Comparison of ENCODE assay signal across 8 cellular contexts in genomic region chr11:47378011-47378835, GRCh38. TPM values are rescaled to one million over a fixed set of nuclear protein-coding genes. Genes with fewer than 3 reads are reported as not detected.
A peak's percentile ranks its signal among the peaks of the same experiment; 100 is the strongest.
DNase-seq lines count a peak whose midpoint lies in the region; ATAC-seq and TF ChIP-seq lines count a peak whose summit lies in the region.

TSS of gene SPI1 (minus strand) at chr11:47378547. CDS start at chr11:47378353, 194 bp downstream.

- no peaks in the 10 kb centered on the region for H3K9me3 Mint-ChIP-seq in activated CD4-positive, alpha-beta T cell treated with anti-CD3 and anti-CD28 coated beads, Interleukin-2, amount 10 ng/mL, durations not matched to agents 7 days and 5 days
- H3K9me3 Mint-ChIP-seq in activated CD4-positive, alpha-beta T cell treated with anti-CD3 and anti-CD28 coated beads, Interleukin-2, amount 10 ng/mL, durations not matched to agents 24 days and 14 days: no peaks in the 10 kb centered on the region
- H3K9me3 Mint-ChIP-seq in activated CD8-positive, alpha-beta T cell treated with anti-CD3 and anti-CD28 coated beads for 36 hours: no peaks in the 10 kb centered on the region

- H3K4me1 Mint-ChIP-seq in activated CD4-positive, alpha-beta T cell treated with anti-CD3 and anti-CD28 coated beads, Interleukin-2, amount 10 ng/mL, durations not matched to agents 7 days and 5 days: peaks cover 7% of the 10 kb centered on the region
- H3K4me1 Mint-ChIP-seq in activated CD4-positive, alpha-beta T cell treated with anti-CD3 and anti-CD28 coated beads, Interleukin-2, amount 10 ng/mL, durations not matched to agents 24 days and 14 days: peaks cover 12% of the 10 kb centered on the region
- H3K4me1 Mint-ChIP-seq in activated CD8-positive, alpha-beta T cell treated with anti-CD3 and anti-CD28 coated beads for 36 hours (ENCODE audit: low read depth): peaks cover 10% of the 10 kb centered on the region

- TF ChIP-seq CTCF in activated CD8-positive, alpha-beta T cell treated with anti-CD3 and anti-CD28 coated beads for 36 hours (IDR thresholded peaks at IDR 0.05): no peak
- TF ChIP-seq CTCF in uterus (IDR thresholded peaks at IDR 0.05): no peak

- H3K4me3 Mint-ChIP-seq in activated CD4-positive, alpha-beta T cell treated with anti-CD3 and anti-CD28 coated beads, Interleukin-2, amount 10 ng/mL, durations not matched to agents 7 days and 5 days: no peak within 1 kb of the TSS
- H3K4me3 Mint-ChIP-seq in activated CD4-positive, alpha-beta T cell treated with anti-CD3 and anti-CD28 coated beads, Interleukin-2, amount 10 ng/mL, durations not matched to agents 24 days and 14 days: no peak within 1 kb of the TSS
- no peak within 1 kb of the TSS for H3K4me3 Mint-ChIP-seq in activated CD8-positive, alpha-beta T cell treated with anti-CD3 and anti-CD28 coated beads for 36 hours

- peak within 1 kb of the TSS; percentile 70 to 86 for H3K27ac ChIP-seq in mucosa of rectum (ENCODE audit: low read depth in 2 of 2, low read length in 2 of 2)
- no peak within 1 kb of the TSS for H3K27ac ChIP-seq in uterus

- H3K9me3 ChIP-seq in mucosa of rectum (ENCODE audit: control insufficient read depth in 2 of 2, low read length in 2 of 2) (no peaks in the 10 kb centered on the region), uterus (no peaks in the 10 kb centered on the region)

- H3K4me3 ChIP-seq in mucosa of rectum (ENCODE audit: low read length in 2 of 2) (peak within 1 kb of the TSS; percentile 52 to 67), uterus (no peak within 1 kb of the TSS)

- peak; percentile 79 for ATAC-seq in HG03159 (IDR thresholded peaks at IDR 0.05; ENCODE audit: unreplicated experiment)
- no peak for ATAC-seq in activated CD8-positive, alpha-beta T cell treated with anti-CD3 and anti-CD28 coated beads for 36 hours

- H3K36me3 Mint-ChIP-seq in activated CD4-positive, alpha-beta T cell treated with anti-CD3 and anti-CD28 coated beads, Interleukin-2, amount 10 ng/mL, durations not matched to agents 7 days and 5 days (ENCODE audit: low read depth): no peaks in the 10 kb centered on the region
- H3K36me3 Mint-ChIP-seq in activated CD4-positive, alpha-beta T cell treated with anti-CD3 and anti-CD28 coated beads, Interleukin-2, amount 10 ng/mL, durations not matched to agents 24 days and 14 days (ENCODE audit: low read depth): no peaks in the 10 kb centered on the region
- no peaks in the 10 kb centered on the region for H3K36me3 Mint-ChIP-seq in activated CD8-positive, alpha-beta T cell treated with anti-CD3 and anti-CD28 coated beads for 36 hours (ENCODE audit: low read depth)

- POLR2A ChIA-PET in activated CD4-positive, alpha-beta T cell treated with anti-CD3 and anti-CD28 coated beads, Interleukin-2, amount 10 ng/mL, durations not matched to agents 7 days and 5 days (lab: Charles Lee): no interaction called here
- POLR2A ChIA-PET in activated CD8-positive, alpha-beta T cell treated with anti-CD3 and anti-CD28 coated beads for 36 hours (lab: Charles Lee): no interaction called here

- no peak for TF ChIP-seq POLR2A in uterus (IDR thresholded peaks at IDR 0.05)

- H3K27ac Mint-ChIP-seq in activated CD4-positive, alpha-beta T cell treated with anti-CD3 and anti-CD28 coated beads, Interleukin-2, amount 10 ng/mL, durations not matched to agents 7 days and 5 days: peak within 1 kb of the TSS; percentile 20
- H3K27ac Mint-ChIP-seq in activated CD4-positive, alpha-beta T cell treated with anti-CD3 and anti-CD28 coated beads, Interleukin-2, amount 10 ng/mL, durations not matched to agents 24 days and 14 days: no peak within 1 kb of the TSS
- peak within 1 kb of the TSS; percentile 25 for H3K27ac Mint-ChIP-seq in activated CD8-positive, alpha-beta T cell treated with anti-CD3 and anti-CD28 coated beads for 36 hours

- H3K36me3 ChIP-seq in mucosa of rectum (ENCODE audit: control insufficient read depth in 2 of 2, insufficient read depth in 2 of 2, low read length in 2 of 2) (no peaks in the 10 kb centered on the region), uterus (no peaks in the 10 kb centered on the region)

- DNase-seq in activated CD4-positive, alpha-beta T cell treated with anti-CD3 and anti-CD28 coated beads, Interleukin-2, amount 10 ng/mL, durations not matched to agents 7 days and 5 days: no peak
- DNase-seq in activated CD4-positive, alpha-beta T cell treated with anti-CD3 and anti-CD28 coated beads, Interleukin-2, amount 10 ng/mL, durations not matched to agents 24 days and 14 days: no peak
- peak; percentile 44 for DNase-seq in activated CD8-positive, alpha-beta T cell treated with anti-CD3 and anti-CD28 coated beads for 36 hours
- DNase-seq in amniotic stem cell (lab: John Stamatoyannopoulos, UW): no peak
- no peak for DNase-seq in uterus
- DNase-seq in GOT3 (lab: John Stamatoyannopoulos, UW): no peak

- intact Hi-C loops in activated CD4-positive, alpha-beta T cell treated with anti-CD3 and anti-CD28 coated beads, Interleukin-2, amount 10 ng/mL, durations not matched to agents 24 days and 14 days (cut with micrococcal nuclease): no loop called here
- intact Hi-C loops in activated CD8-positive, alpha-beta T cell treated with anti-CD3 and anti-CD28 coated beads for 36 hours (cut with micrococcal nuclease): no loop called here
- intact Hi-C loops in uterus (cut with DNase I; ENCODE audit: low total_unique reads): loop anchor here (10.0 kb wide), 1 partner anchor 467 kb away; the partner anchor contains the start of gene NUP160

- H3K9ac ChIP-seq in mucosa of rectum (ENCODE audit: low read depth in 1 of 2, low read length in 2 of 2): peak within 1 kb of the TSS; percentile 60 to 61

- CTCF ChIA-PET in activated CD4-positive, alpha-beta T cell treated with anti-CD3 and anti-CD28 coated beads, Interleukin-2, amount 10 ng/mL, durations not matched to agents 7 days and 5 days (lab: Charles Lee): interaction anchor here (5.8 kb wide), 1 partner anchor 14 kb away, joined by 26 read pairs; no protein-coding TSS in a partner anchor
- CTCF ChIA-PET in activated CD8-positive, alpha-beta T cell treated with anti-CD3 and anti-CD28 coated beads for 36 hours (lab: Charles Lee): interaction anchor here (0.6 to 2.2 kb wide), 3 partner anchors 11 to 107 kb away, joined by 3 to 9 read pairs (median 4); no protein-coding TSS in a partner anchor

- H3K4me1 ChIP-seq in mucosa of rectum (ENCODE audit: control insufficient read depth in 2 of 2, insufficient read depth in 2 of 2, low read length in 2 of 2) (no peaks in the 10 kb centered on the region), uterus (no peaks in the 10 kb centered on the region)

- H3K27me3 ChIP-seq in mucosa of rectum (ENCODE audit: control insufficient read depth in 2 of 2, insufficient read depth in 2 of 2, low read length in 2 of 2): no peaks in the 10 kb centered on the region
- H3K27me3 ChIP-seq in uterus: no peaks in the 10 kb centered on the region

- no peaks in the 10 kb centered on the region for H3K27me3 Mint-ChIP-seq in activated CD4-positive, alpha-beta T cell treated with anti-CD3 and anti-CD28 coated beads, Interleukin-2, amount 10 ng/mL, durations not matched to agents 7 days and 5 days
- no peaks in the 10 kb centered on the region for H3K27me3 Mint-ChIP-seq in activated CD4-positive, alpha-beta T cell treated with anti-CD3 and anti-CD28 coated beads, Interleukin-2, amount 10 ng/mL, durations not matched to agents 24 days and 14 days
- H3K27me3 Mint-ChIP-seq in activated CD8-positive, alpha-beta T cell treated with anti-CD3 and anti-CD28 coated beads for 36 hours: no peaks in the 10 kb centered on the region

RNA-seq across cellular contexts. Expression of gene SPI1, which starts in this region (rescaled TPM):
- not detected for total RNA-seq in activated CD4-positive, alpha-beta T cell treated with anti-CD3 and anti-CD28 coated beads, Interleukin-2, amount 10 ng/mL, durations not matched to agents 7 days and 5 days
- not detected in 2 replicates for total RNA-seq in activated CD4-positive, alpha-beta T cell treated with anti-CD3 and anti-CD28 coated beads, Interleukin-2, amount 10 ng/mL, durations not matched to agents 24 days and 14 days
- under 1 TPM in 1 of 2 experiments, not detected in 1; 0.25 TPM for total RNA-seq in activated CD8-positive, alpha-beta T cell treated with anti-CD3 and anti-CD28 coated beads for 36 hours
- total RNA-seq in uterus: 1 to 10 TPM; 4.9 to 9.7 (median 7.6) TPM

Comparison
In these comparisons a context has a peak if more than half of its experiments do, and no peak if none do; other contexts are left out.
1. Peak in DNase-seq in activated CD8-positive, alpha-beta T cell treated with anti-CD3 and anti-CD28 coated beads for 36 hours; RNA of the gene not detected or under 1 TPM.
2. H3K27ac ChIP-seq: peak in mucosa of rectum (2 of 2); none in uterus (0 of 2).
3. H3K4me3 ChIP-seq: peak in mucosa of rectum (2 of 2); none in uterus (0 of 2).